ENCODE assay signal across 1 cellular context in genomic region chr22:30881361-30882180, GRCh38.
TF ChIP-seq lines count a peak whose summit lies in the region.

No MANE protein-coding gene starts in this region.

TF ChIP-seq in HepG2, 621 proteins besides CTCF, POLR2A, EP300 and RAD21 (continued from another document and continues in another):
- TF ChIP-seq EEA1 (CRISPR knock-in tag; IDR thresholded peaks at IDR 0.05; ENCODE audit: borderline replicate concordance) (no peak), ZNF180 (CRISPR knock-in tag; IDR thresholded peaks at IDR 0.05; ENCODE audit: borderline replicate concordance, low read depth) (no peak), BRF2 (CRISPR knock-in tag; IDR thresholded peaks at IDR 0.05) (no peak), IRF1 (CRISPR knock-in tag; IDR thresholded peaks at IDR 0.05; ENCODE audit: low read depth) (no peak), TEAD3 (CRISPR knock-in tag; optimal IDR thresholded peaks at IDR 0.05; ENCODE audit: borderline replicate concordance) (no peak), ZNF670 (CRISPR knock-in tag; IDR thresholded peaks at IDR 0.05; ENCODE audit: borderline replicate concordance) (no peak), KDM2A (CRISPR knock-in tag; IDR thresholded peaks at IDR 0.05; ENCODE audit: borderline replicate concordance, low read depth) (0 out of 2 replicates have a peak, but pooled peaks have one; percentile 20), SNAI1 (CRISPR knock-in tag; IDR thresholded peaks at IDR 0.05; ENCODE audit: borderline replicate concordance) (no peak), ZIK1 (CRISPR knock-in tag; IDR thresholded peaks at IDR 0.05; ENCODE audit: borderline replicate concordance, low read depth) (no peak), CBX5 (CRISPR knock-in tag; IDR thresholded peaks at IDR 0.05; ENCODE audit: borderline replicate concordance) (no peak), HOMEZ (CRISPR knock-in tag; IDR thresholded peaks at IDR 0.05; ENCODE audit: low read depth) (no peak), ZNF749 (CRISPR knock-in tag; IDR thresholded peaks at IDR 0.05; ENCODE audit: borderline replicate concordance) (no peak), ZNF432 (CRISPR knock-in tag; IDR thresholded peaks at IDR 0.05; ENCODE audit: borderline replicate concordance) (no peak), ZNF841 (CRISPR knock-in tag; IDR thresholded peaks at IDR 0.05; ENCODE audit: borderline replicate concordance) (no peak), ZNF562 (CRISPR knock-in tag; IDR thresholded peaks at IDR 0.05; ENCODE audit: borderline replicate concordance) (no peak), RNF2 (conservative IDR thresholded peaks at IDR 0.05; ENCODE audit: low read depth) (no peak; the same call in 1 of the 2 replicates), MYPOP (CRISPR knock-in tag; IDR thresholded peaks at IDR 0.05) (no peak), ERF (CRISPR knock-in tag; IDR thresholded peaks at IDR 0.05) (0 out of 2 replicates have a peak, but pooled peaks have one; percentile 12), ZNF607 (CRISPR knock-in tag; IDR thresholded peaks at IDR 0.05; ENCODE audit: borderline replicate concordance) (peak; percentile 38; the same call in 1 of the 2 replicates), HDAC1 (CRISPR knock-in tag; IDR thresholded peaks at IDR 0.05) (peak; percentile 83), ZNF337 (CRISPR knock-in tag; IDR thresholded peaks at IDR 0.05; ENCODE audit: borderline replicate concordance, low read depth) (no peak), PAXIP1 (CRISPR knock-in tag; conservative IDR thresholded peaks at IDR 0.05) (peak; percentile 80), ZNF296 (CRISPR knock-in tag; conservative IDR thresholded peaks at IDR 0.05) (no peak), SMAD9 (CRISPR knock-in tag; IDR thresholded peaks at IDR 0.05) (no peak), SRSF4 (IDR thresholded peaks at IDR 0.05; ENCODE audit: low read depth, low read length, poor library complexity, severe bottlenecking) (no peak), ZNF468 (CRISPR knock-in tag; IDR thresholded peaks at IDR 0.05) (no peak), SAP130 (CRISPR knock-in tag; IDR thresholded peaks at IDR 0.05; ENCODE audit: low read depth) (peak; percentile 57; the same call in 1 of the 2 replicates), HNRNPLL (IDR thresholded peaks at IDR 0.05; ENCODE audit: low read depth, low read length, poor library complexity, severe bottlenecking) (peak; percentile 35), MXD1 (CRISPR knock-in tag; IDR thresholded peaks at IDR 0.05) (peak; percentile 16; the same call in 1 of the 2 replicates), MAFG (CRISPR knock-in tag; IDR thresholded peaks at IDR 0.05) (no peak), SAFB2 (CRISPR knock-in tag; IDR thresholded peaks at IDR 0.05; ENCODE audit: borderline replicate concordance, low read depth) (no peak; the same call in 1 of the 2 replicates), NFKBIZ (CRISPR knock-in tag; IDR thresholded peaks at IDR 0.05) (no peak), NR1H2 (CRISPR knock-in tag; IDR thresholded peaks at IDR 0.05; ENCODE audit: borderline replicate concordance, low read depth) (peak; percentile 86; the same call in 1 of the 2 replicates), UBTF (CRISPR knock-in tag; IDR thresholded peaks at IDR 0.05) (peak; percentile 43; the same call in 1 of the 2 replicates), CEBPG (CRISPR knock-in tag; IDR thresholded peaks at IDR 0.05) (peak; percentile 12; the same call in 1 of the 2 replicates), ZBED4 (CRISPR knock-in tag; IDR thresholded peaks at IDR 0.05; ENCODE audit: borderline replicate concordance) (no peak; the same call in 1 of the 2 replicates), ZNF460 (CRISPR knock-in tag; IDR thresholded peaks at IDR 0.05; ENCODE audit: borderline replicate concordance) (no peak), PRDM10 (CRISPR knock-in tag; IDR thresholded peaks at IDR 0.05; ENCODE audit: low read depth) (no peak), POLR2G (IDR thresholded peaks at IDR 0.05; ENCODE audit: low read depth, low read length) (peak; percentile 46; the same call in 1 of the 2 replicates), ZNF546 (CRISPR knock-in tag; conservative IDR thresholded peaks at IDR 0.05) (0 out of 2 replicates have a peak, but pooled peaks have one; percentile 55), ZNF629 (CRISPR knock-in tag; conservative IDR thresholded peaks at IDR 0.05) (0 out of 2 replicates have a peak, but pooled peaks have one; percentile 18), ZFAT (CRISPR knock-in tag; conservative IDR thresholded peaks at IDR 0.05) (no peak), RBFOX2 (IDR thresholded peaks at IDR 0.05; ENCODE audit: low read depth, low read length) (peak; percentile 69), HOXA3 (CRISPR knock-in tag; IDR thresholded peaks at IDR 0.05) (peak; percentile 40; the same call in 1 of the 2 replicates), ZNF160 (CRISPR knock-in tag; IDR thresholded peaks at IDR 0.05) (no peak)
